Comparison of ENCODE assay signal across 10 cellular contexts in genomic region chr2:85596486-85597143, GRCh38. TPM values are rescaled to one million over a fixed set of nuclear protein-coding genes. Genes with fewer than 3 reads are reported as not detected.
DNase-seq lines count a peak whose midpoint lies in the region; ATAC-seq and TF ChIP-seq lines count a peak whose summit lies in the region.
"Had no signal": no experiment of that assay in that cellular context is flagged by ENCODE, and none has a peak within 500 bp of the region (broad histone marks: within the 10 kb centered on the region; RNA-seq: fewer than 3 reads in every experiment).

No MANE protein-coding gene starts in this region.

- DNase-seq in GM06990 (ENCODE audit: extremely low read depth, insufficient read length) (no peak), SJSA1 (ENCODE audit: low read depth in 1 of 2, low spot score in 2 of 2) (no peak), fibroblast of lung (ENCODE audit: low read depth in 2 of 2) (no peak), retinal pigment epithelial cell (ENCODE audit: low read depth) (no peak), Kasumi-1 (lab: John Stamatoyannopoulos, UW) (no peak), GM13976 (ENCODE audit: low spot score) (no peak)
- no peak for DNase-seq in stimulated activated CD4-positive, alpha-beta T cell treated with anti-CD3 and anti-CD28 coated beads, Interleukin-15, amount 100 ng/mL, for 24 hours
- DNase-seq: aorta, NCI-H1694 treated with DMSO at 0.1 percent for 48 hours had no signal

- no peak overlapping the region for H3K9ac ChIP-seq in fibroblast of lung (ENCODE audit: insufficient read depth, low read length)

- H3K36me3 ChIP-seq in GM06990 (ENCODE audit: control insufficient read depth, insufficient read depth, low read length), result peaks cover 8% of the 10 kb centered on the region
- H3K36me3 ChIP-seq in SJSA1, result peaks cover 29% of the 10 kb centered on the region
- H3K36me3 ChIP-seq in fibroblast of lung (ENCODE audit: control insufficient read depth, insufficient read depth, low read length), result peaks cover 21% of the 10 kb centered on the region

- TF ChIP-seq CTCF in GM06990 (IDR thresholded peaks at IDR 0.05; ENCODE audit: insufficient read depth, low read length, poor library complexity, severe bottlenecking), result no peak
- no peak for TF ChIP-seq CTCF in fibroblast of lung (conservative IDR thresholded peaks at IDR 0.05 in 1 of 2, IDR thresholded peaks at IDR 0.05 in 1 of 2; ENCODE audit: low read depth in 1 of 2, low read length in 2 of 2)
- no peak for TF ChIP-seq CTCF in retinal pigment epithelial cell (conservative IDR thresholded peaks at IDR 0.05; ENCODE audit: low read depth, low read length)
- no peak for TF ChIP-seq CTCF in GM13976 (IDR thresholded peaks at IDR 0.05; ENCODE audit: borderline replicate concordance, control extremely low read depth, extremely low read depth, insufficient read depth, missing control alignments)

- H4K20me1 ChIP-seq in fibroblast of lung (ENCODE audit: control insufficient read depth, extremely low read depth, insufficient read depth, low read length), result no peaks in the 10 kb centered on the region

- H3K4me2 ChIP-seq in fibroblast of lung (ENCODE audit: extremely low read depth, insufficient read depth, low read length), result peak overlapping the region; percentile 80

- H3K9me3 ChIP-seq in SJSA1 (replicated peaks) (no peaks in the 10 kb centered on the region), fibroblast of lung (ENCODE audit: control insufficient read depth, insufficient read depth, low read depth, low read length) (no peaks in the 10 kb centered on the region)

- H3K4me1 ChIP-seq in SJSA1 (replicated peaks) (peaks cover 15% of the 10 kb centered on the region), fibroblast of lung (ENCODE audit: control insufficient read depth, extremely low read depth, insufficient read depth, low read length) (peaks cover 19% of the 10 kb centered on the region)

- H3K27me3 ChIP-seq in GM06990 (replicated peaks; ENCODE audit: control insufficient read depth, insufficient read depth, low read length) (no peaks in the 10 kb centered on the region), SJSA1 (replicated peaks) (no peaks in the 10 kb centered on the region), fibroblast of lung (ENCODE audit: control insufficient read depth, insufficient read depth, low read length) (no peaks in the 10 kb centered on the region)

- in situ Hi-C loops in GM13976 (cut with MboI; ENCODE audit: low sequenced_read_pairs, unreplicated experiment), result no loop called here

- no peak overlapping the region for H2AFZ ChIP-seq in fibroblast of lung (ENCODE audit: low read length)

- ATAC-seq in GM21528 (IDR thresholded peaks at IDR 0.05; ENCODE audit: low FRiP score, unreplicated experiment), result no peak

- peaks cover 23% of the 10 kb centered on the region for H3K79me2 ChIP-seq in fibroblast of lung (ENCODE audit: control insufficient read depth, insufficient read depth, low read length)

- no peak overlapping the region; the same call in 1 of the 2 replicates for H3K27ac ChIP-seq in SJSA1
- peak overlapping the region; percentile 88 for H3K27ac ChIP-seq in fibroblast of lung (ENCODE audit: insufficient read depth, low read length)

- H3K4me3 ChIP-seq in GM06990 (replicated peaks; ENCODE audit: low read depth, low read length) (peak overlapping the region; percentile 97), SJSA1 (peak overlapping the region; percentile 55), fibroblast of lung (replicated peaks in 1 of 4; ENCODE audit: control extremely low read depth in 1 of 4, insufficient read depth in 1 of 4, low read depth in 3 of 4, low read length in 4 of 4) (peak overlapping the region; percentile 49 to 95 (median 81)), retinal pigment epithelial cell (ENCODE audit: low read length) (peak overlapping the region; percentile 97)

RNA-seq across cellular contexts. Expression of gene RNF181, which starts 1.1 kb away (rescaled TPM):
- total RNA-seq in SJSA1 (2014; rRNA removed; shearing (Covaris generic)), result 212 and 219 TPM in 2 replicates
- 187 and 247 TPM in 2 replicates for total RNA-seq in fibroblast of lung
- polyA plus RNA-seq in fibroblast of lung, result 276 and 289 TPM in 2 replicates
- polyA plus RNA-seq in fibroblast of lung (2012), result 299 and 322 TPM in 2 replicates
- 307 and 355 TPM in 2 replicates for polyA minus RNA-seq in fibroblast of lung (ENCODE audit: low replicate concordance)

RNA-seq across cellular contexts. Expression of gene TMEM150A, which starts 5.9 kb away (rescaled TPM):
- total RNA-seq in SJSA1 (2014; rRNA removed; shearing (Covaris generic)), result 1.0 and 5.1 TPM in 2 replicates
- 11.8 and 13.2 TPM in 2 replicates for total RNA-seq in fibroblast of lung
- 11.4 and 15.5 TPM in 2 replicates for polyA plus RNA-seq in fibroblast of lung
- 14.8 and 19.3 TPM in 2 replicates for polyA plus RNA-seq in fibroblast of lung (2012)
- 36.1 and 67.5 TPM in 2 replicates for polyA minus RNA-seq in fibroblast of lung (ENCODE audit: low replicate concordance)

RNA-seq across cellular contexts. Expression of gene VAMP5, which starts 12.4 kb away (rescaled TPM):
- total RNA-seq in SJSA1 (2014; rRNA removed; shearing (Covaris generic)), result 37.0 and 47.5 TPM in 2 replicates
- total RNA-seq in fibroblast of lung, result 45.5 and 69.5 TPM in 2 replicates
- polyA plus RNA-seq in fibroblast of lung, result 190 and 212 TPM in 2 replicates
- polyA plus RNA-seq in fibroblast of lung (2012), result 225 and 294 TPM in 2 replicates
- polyA minus RNA-seq in fibroblast of lung (ENCODE audit: low replicate concordance), result 129 and 239 TPM in 2 replicates

RNA-seq across cellular contexts. Expression of gene C2orf68, which starts 15.3 kb away (rescaled TPM):
- total RNA-seq in SJSA1 (2014; rRNA removed; shearing (Covaris generic)), result 12.2 and 16.0 TPM in 2 replicates
- total RNA-seq in fibroblast of lung, result 16.9 and 26.1 TPM in 2 replicates
- 11.0 and 15.4 TPM in 2 replicates for polyA plus RNA-seq in fibroblast of lung
- 17.2 and 21.7 TPM in 2 replicates for polyA plus RNA-seq in fibroblast of lung (2012)
- polyA minus RNA-seq in fibroblast of lung (ENCODE audit: low replicate concordance), result 20.2 and 28.7 TPM in 2 replicates

RNA-seq across cellular contexts. Expression of gene VAMP8, which starts 19.2 kb away (rescaled TPM):
- not detected in 2 replicates for total RNA-seq in SJSA1 (2014; rRNA removed; shearing (Covaris generic))
- 2.1 and 2.3 TPM in 2 replicates for total RNA-seq in fibroblast of lung
- polyA plus RNA-seq in fibroblast of lung, result 17.7 and 80.6 TPM in 2 replicates
- 12.9 and 70.6 TPM in 2 replicates for polyA plus RNA-seq in fibroblast of lung (2012)
- 3.4 and 24.0 TPM in 2 replicates for polyA minus RNA-seq in fibroblast of lung (ENCODE audit: low replicate concordance)
